In the genomic region with DNA sequence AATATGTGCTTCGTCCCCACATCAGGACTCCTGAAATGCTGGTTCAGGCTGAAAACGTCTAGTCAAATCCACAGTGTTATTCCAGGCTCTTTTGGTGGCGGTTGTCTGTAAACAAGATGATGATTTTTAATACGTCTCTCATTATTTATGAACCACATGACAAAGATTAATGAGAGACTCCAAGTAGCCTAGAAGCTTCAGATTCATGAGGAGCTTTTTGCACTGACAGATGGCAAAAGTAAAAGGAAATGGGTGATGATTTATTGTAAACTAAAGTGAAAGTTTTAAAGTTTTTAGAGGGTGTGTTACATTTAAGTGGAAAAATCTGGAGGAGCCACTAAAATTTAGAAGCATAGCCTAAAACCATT, we compare ENCODE assay signal across 8 cellular contexts.
DNase-seq lines count a peak whose midpoint lies in the region; ATAC-seq and TF ChIP-seq lines count a peak whose summit lies in the region.

No MANE protein-coding gene starts in this region.

- H3K4me1 ChIP-seq in BLaER1 (peaks cover 57% of the 10 kb centered on the region), HUES64 (ENCODE audit: insufficient read depth, low read length) (peaks cover 57% of the 10 kb centered on the region)

- H3K4me1 Mint-ChIP-seq in natural killer cell treated with Interleukin-12 subunit alpha and Interleukin-12 subunit beta and Interleukin-15 and Interleukin-18, amount 100 ng/mL, for 72 hours (ENCODE audit: low read depth in 2 of 2) = peaks cover 39 to 48% of the 10 kb centered on the region in 2 donors

- peak overlapping the region; percentile 84 to 95 for H3K27ac Mint-ChIP-seq in natural killer cell treated with Interleukin-12 subunit alpha and Interleukin-12 subunit beta and Interleukin-15 and Interleukin-18, amount 100 ng/mL, for 72 hours

- H3K36me3 ChIP-seq in BLaER1 (peaks cover 29% of the 10 kb centered on the region), HUES64 (ENCODE audit: insufficient read depth, low read length) (no peaks in the 10 kb centered on the region)

- no peak for ATAC-seq in natural killer cell treated with Interleukin-12 subunit alpha and Interleukin-12 subunit beta and Interleukin-15 and Interleukin-18, amount 100 ng/mL, for 72 hours
- ATAC-seq in GM18498 (IDR thresholded peaks at IDR 0.05; ENCODE audit: unreplicated experiment) = no peak

- H3K27me3 Mint-ChIP-seq in natural killer cell treated with Interleukin-12 subunit alpha and Interleukin-12 subunit beta and Interleukin-15 and Interleukin-18, amount 100 ng/mL, for 72 hours = no peaks in the 10 kb centered on the region

- 70% methylated on average over 4 of the region's 4 CpGs for WGBS in HUES64

- no peak for TF ChIP-seq CTCF in coronary artery (IDR thresholded peaks at IDR 0.05)

- H3K36me3 Mint-ChIP-seq in natural killer cell treated with Interleukin-12 subunit alpha and Interleukin-12 subunit beta and Interleukin-15 and Interleukin-18, amount 100 ng/mL, for 72 hours = no peaks in the 10 kb centered on the region

- H4K20me1 ChIP-seq in BLaER1 = no peaks in the 10 kb centered on the region

- peak overlapping the region; percentile 85 for H3K4me3 Mint-ChIP-seq in natural killer cell treated with Interleukin-12 subunit alpha and Interleukin-12 subunit beta and Interleukin-15 and Interleukin-18, amount 100 ng/mL, for 72 hours

- H3K27me3 ChIP-seq in BLaER1 = no peaks in the 10 kb centered on the region
- no peaks in the 10 kb centered on the region for H3K27me3 ChIP-seq in HUES64 (ENCODE audit: insufficient read depth, low read length)

- H3K9me3 Mint-ChIP-seq in natural killer cell treated with Interleukin-12 subunit alpha and Interleukin-12 subunit beta and Interleukin-15 and Interleukin-18, amount 100 ng/mL, for 72 hours = no peaks in the 10 kb centered on the region

- no peak for DNase-seq in coronary artery (ENCODE audit: low spot score)
- DNase-seq in natural killer cell treated with Interleukin-12 subunit alpha and Interleukin-12 subunit beta and Interleukin-15 and Interleukin-18, amount 100 ng/mL, for 72 hours (ENCODE audit: low spot score) = no peak
- no peak for DNase-seq in SIG-M5 treated with dmso at 0.1 percent for 504 hours (lab: John Stamatoyannopoulos, UW; ENCODE audit: unreplicated experiment)
- DNase-seq in islet precursor cell = no peak
- no peak for DNase-seq in NCI-H1436 (lab: John Stamatoyannopoulos, UW)

- peaks cover 24% of the 10 kb centered on the region for H3K9me3 ChIP-seq in BLaER1
- no peaks in the 10 kb centered on the region for H3K9me3 ChIP-seq in HUES64 (ENCODE audit: insufficient read depth, low read depth, low read length)

- H3K27ac ChIP-seq in BLaER1 (peak overlapping the region; percentile 89), HUES64 (ENCODE audit: low read depth, low read length) (peak overlapping the region; percentile 84), coronary artery (peak overlapping the region; percentile 66 to 81)

- H3K4me3 ChIP-seq in BLaER1 (peak overlapping the region; percentile 64), HUES64 (ENCODE audit: low read length) (peak overlapping the region; percentile 40; the same call in 1 of the 2 replicates), coronary artery (peak overlapping the region; percentile 65)

- H3K4me2 ChIP-seq in BLaER1 = peak overlapping the region; percentile 98

- H3K9ac ChIP-seq in BLaER1 (peak overlapping the region; percentile 82), HUES64 (ENCODE audit: low read depth, low read length) (peak overlapping the region; percentile 47; the same call in 1 of the 2 replicates)
